ENCODE assay signal across 1 cellular context in the genomic region with DNA sequence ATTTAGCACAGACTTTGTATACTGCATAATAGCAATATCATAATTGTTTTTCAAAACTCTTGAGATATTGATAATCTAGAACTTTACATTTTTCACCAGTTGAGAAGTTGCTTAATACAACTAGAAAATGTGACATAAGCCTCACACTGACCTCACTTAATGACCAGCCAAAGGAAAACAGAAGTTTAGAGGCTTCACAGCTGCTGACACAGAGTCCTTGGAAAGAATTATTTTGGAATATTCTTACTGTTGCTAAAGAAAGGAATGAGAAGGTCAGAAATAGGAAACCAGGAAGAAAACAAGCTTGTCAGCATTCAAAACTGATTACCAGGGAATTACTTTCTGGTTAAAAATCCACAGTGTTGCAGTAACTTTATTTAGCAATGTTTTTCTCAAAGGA.
TF ChIP-seq lines count a peak whose summit lies in the region.

No MANE protein-coding gene starts in this region.

TF ChIP-seq in endothelial cell of umbilical vein, 7 proteins besides CTCF, POLR2A, EP300 and RAD21 (continued from another document):
- TF ChIP-seq EZH2 (IDR thresholded peaks at IDR 0.05; ENCODE audit: borderline replicate concordance, low read depth, low read length, severe bottlenecking) (no peak), JUN (IDR thresholded peaks at IDR 0.05; ENCODE audit: borderline replicate concordance, insufficient read depth, insufficient read length, low read depth) (no peak), GATA2 (IDR thresholded peaks at IDR 0.05; ENCODE audit: insufficient read depth, insufficient read length, low read depth, low read length) (no peak), MYC (IDR thresholded peaks at IDR 0.05; ENCODE audit: low read depth, low read length) (no peak)
